In the genomic region with DNA sequence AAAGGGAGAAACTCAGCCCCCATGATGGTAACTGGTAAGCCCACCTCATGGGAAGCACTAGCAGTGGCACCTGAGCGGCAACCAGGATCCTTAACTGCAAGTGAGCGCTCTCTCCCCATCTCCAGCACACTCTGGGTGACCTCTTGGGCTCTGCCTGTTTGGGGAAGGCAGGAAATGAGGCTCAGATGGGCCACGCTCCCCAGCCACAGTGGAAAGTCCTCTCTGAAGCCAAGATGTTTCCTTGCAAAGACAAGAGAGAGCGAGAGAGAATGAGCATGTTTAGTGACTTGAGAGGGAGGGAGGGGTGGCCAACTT, we compare ENCODE assay signal across 9 cellular contexts.
DNase-seq lines count a peak whose midpoint lies in the region; ATAC-seq and TF ChIP-seq lines count a peak whose summit lies in the region.
"Had no signal": no experiment of that assay in that cellular context is flagged by ENCODE, and none has a peak within 500 bp of the region (broad histone marks: within the 10 kb centered on the region; RNA-seq: fewer than 3 reads in every experiment).

No MANE protein-coding gene starts in this region.

- peaks cover 14% of the 10 kb centered on the region for H3K27me3 ChIP-seq in AG04450 (ENCODE audit: control insufficient read depth, insufficient read depth, low read length)
- no peaks in the 10 kb centered on the region for H3K27me3 ChIP-seq in Loucy (ENCODE audit: insufficient read depth, low read length, poor library complexity, severe bottlenecking)

- no peak for ATAC-seq in natural killer cell treated with Interleukin-12 subunit alpha and Interleukin-12 subunit beta and Interleukin-15 and Interleukin-18, amount 100 ng/mL, for 72 hours
- ATAC-seq in HG02798 (IDR thresholded peaks at IDR 0.05; ENCODE audit: poor library complexity, unreplicated experiment) = no peak
- no peak for ATAC-seq in GM19455 (IDR thresholded peaks at IDR 0.05; ENCODE audit: unreplicated experiment)
- ATAC-seq in HG02759 (IDR thresholded peaks at IDR 0.05; ENCODE audit: unreplicated experiment) = no peak

- peaks cover 64% of the 10 kb centered on the region for H3K4me1 ChIP-seq in Loucy (ENCODE audit: insufficient read depth, low read length, poor library complexity, severe bottlenecking)

- H3K9ac ChIP-seq in Loucy (ENCODE audit: low read depth, low read length, poor library complexity, severe bottlenecking) = peak overlapping the region; percentile 44

- peak overlapping the region; percentile 31 for H3K4me3 ChIP-seq in AG04450 (ENCODE audit: low read depth, low read length)
- peak overlapping the region; percentile 3 for H3K4me3 ChIP-seq in Loucy (ENCODE audit: low read length, poor library complexity, severe bottlenecking)

- no peaks in the 10 kb centered on the region for H3K79me2 ChIP-seq in Loucy (ENCODE audit: insufficient read depth, low read length)

- H3K27ac Mint-ChIP-seq in dendritic cell treated with granulocyte-macrophage colony-stimulating factor and Interleukin-4, amounts not matched to agents 40 ng/mL and 50 ng/mL, for 4 days = peak overlapping the region; percentile 83
- no peak overlapping the region for H3K27ac Mint-ChIP-seq in natural killer cell treated with Interleukin-12 subunit alpha and Interleukin-12 subunit beta and Interleukin-15 and Interleukin-18, amount 100 ng/mL, for 72 hours
- H3K27ac Mint-ChIP-seq: activated CD4-positive, alpha-beta memory T cell treated with anti-CD3 and anti-CD28 coated beads, Interleukin-2, amount 10 ng/mL, durations not matched to agents 7 days and 5 days had no signal

- peaks cover 71% of the 10 kb centered on the region for H3K4me1 Mint-ChIP-seq in dendritic cell treated with granulocyte-macrophage colony-stimulating factor and Interleukin-4, amounts not matched to agents 40 ng/mL and 50 ng/mL, for 4 days (ENCODE audit: low read depth)
- H3K4me1 Mint-ChIP-seq in natural killer cell treated with Interleukin-12 subunit alpha and Interleukin-12 subunit beta and Interleukin-15 and Interleukin-18, amount 100 ng/mL, for 72 hours (ENCODE audit: low read depth in 2 of 2) = peaks cover 25 to 41% of the 10 kb centered on the region in 2 donors

- intact Hi-C loops in dendritic cell treated with granulocyte-macrophage colony-stimulating factor and Interleukin-4, amounts not matched to agents 40 ng/mL and 50 ng/mL, for 4 days (cut with micrococcal nuclease) = no loop called here

- no peaks in the 10 kb centered on the region for H3F3A ChIP-seq in Loucy (ENCODE audit: low read depth)

- DNase-seq in AG04450 (ENCODE audit: low read depth, low spot score) = no peak
- peak; percentile 53 for DNase-seq in natural killer cell treated with Interleukin-12 subunit alpha and Interleukin-12 subunit beta and Interleukin-15 and Interleukin-18, amount 100 ng/mL, for 72 hours (ENCODE audit: low spot score)
- DNase-seq in NCI-H1105 (lab: John Stamatoyannopoulos, UW) = no peak
- DNase-seq: activated CD4-positive, alpha-beta memory T cell treated with anti-CD3 and anti-CD28 coated beads, Interleukin-2, amount 10 ng/mL, durations not matched to agents 7 days and 5 days had no signal

- CTCF ChIA-PET in AG04450 (lab: Charles Lee) = interaction anchor here (0.6 to 2.1 kb wide), 3 partner anchors 8 to 434 kb away, joined by 3 to 16 read pairs (median 9); no protein-coding TSS in a partner anchor

- no peak for TF ChIP-seq CTCF in AG04450 (IDR thresholded peaks at IDR 0.05; ENCODE audit: low read depth, low read length)
- no peak for TF ChIP-seq CTCF in Loucy (conservative IDR thresholded peaks at IDR 0.05; ENCODE audit: low read length)

- peak overlapping the region; percentile 52 for H3K4me2 ChIP-seq in Loucy (ENCODE audit: low read depth, low read length, poor library complexity, severe bottlenecking)

- H2AFZ ChIP-seq in Loucy (ENCODE audit: low read length) = no peak overlapping the region

- H3K36me3 ChIP-seq in Loucy (ENCODE audit: insufficient read depth, low read length) = no peaks in the 10 kb centered on the region

- H3K9me3 Mint-ChIP-seq in dendritic cell treated with granulocyte-macrophage colony-stimulating factor and Interleukin-4, amounts not matched to agents 40 ng/mL and 50 ng/mL, for 4 days = no peaks in the 10 kb centered on the region
- no peaks in the 10 kb centered on the region for H3K9me3 Mint-ChIP-seq in natural killer cell treated with Interleukin-12 subunit alpha and Interleukin-12 subunit beta and Interleukin-15 and Interleukin-18, amount 100 ng/mL, for 72 hours

- no peak overlapping the region for H3K4me3 Mint-ChIP-seq in dendritic cell treated with granulocyte-macrophage colony-stimulating factor and Interleukin-4, amounts not matched to agents 40 ng/mL and 50 ng/mL, for 4 days
- H3K4me3 Mint-ChIP-seq in natural killer cell treated with Interleukin-12 subunit alpha and Interleukin-12 subunit beta and Interleukin-15 and Interleukin-18, amount 100 ng/mL, for 72 hours = peak overlapping the region; percentile 62
- H3K4me3 Mint-ChIP-seq: activated CD4-positive, alpha-beta memory T cell treated with anti-CD3 and anti-CD28 coated beads, Interleukin-2, amount 10 ng/mL, durations not matched to agents 7 days and 5 days had no signal

- H4K20me1 ChIP-seq in Loucy (ENCODE audit: insufficient read depth, low read length, poor library complexity, severe bottlenecking) = no peaks in the 10 kb centered on the region

- H3K36me3 Mint-ChIP-seq in dendritic cell treated with granulocyte-macrophage colony-stimulating factor and Interleukin-4, amounts not matched to agents 40 ng/mL and 50 ng/mL, for 4 days (ENCODE audit: low read depth) = no peaks in the 10 kb centered on the region
- H3K36me3 Mint-ChIP-seq in natural killer cell treated with Interleukin-12 subunit alpha and Interleukin-12 subunit beta and Interleukin-15 and Interleukin-18, amount 100 ng/mL, for 72 hours = peaks cover 6% of the 10 kb centered on the region

- H3K9me3 ChIP-seq in AG04450 (ENCODE audit: control insufficient read depth, insufficient read depth, low read length) (no peaks in the 10 kb centered on the region; the same call in 1 of the 2 replicates), Loucy (ENCODE audit: insufficient read depth, low read depth, low read length) (no peaks in the 10 kb centered on the region)

- no peaks in the 10 kb centered on the region for H3K9me2 ChIP-seq in Loucy (replicated peaks; ENCODE audit: low read depth, low read length)

- peaks cover 50% of the 10 kb centered on the region for H3K27me3 Mint-ChIP-seq in dendritic cell treated with granulocyte-macrophage colony-stimulating factor and Interleukin-4, amounts not matched to agents 40 ng/mL and 50 ng/mL, for 4 days
- peaks cover 36 to 44% of the 10 kb centered on the region in 2 donors for H3K27me3 Mint-ChIP-seq in natural killer cell treated with Interleukin-12 subunit alpha and Interleukin-12 subunit beta and Interleukin-15 and Interleukin-18, amount 100 ng/mL, for 72 hours

- H3K27ac ChIP-seq in AG04450 (ENCODE audit: low read depth, low read length) = peak overlapping the region; percentile 95

- POLR2A ChIA-PET in AG04450 (lab: Yijun Ruan, JAX) = interaction anchor here (0.9 to 1.9 kb wide), 6 partner anchors 12 to 377 kb away, joined by 3 to 12 read pairs (median 6); partner anchors contain the start of gene TLE3
